In genomic region chr6:68059894-68060293, GRCh38 we compare ENCODE assay signal across 15 cellular contexts.
DNase-seq lines count a peak whose midpoint lies in the region; ATAC-seq, FAIRE-seq and TF ChIP-seq lines count a peak whose summit lies in the region.
"Had no signal": no experiment of that assay in that cellular context is flagged by ENCODE, and none has a peak within 500 bp of the region (broad histone marks: within the 10 kb centered on the region; RNA-seq: fewer than 3 reads in every experiment).

No MANE protein-coding gene starts in this region.

- no peaks in the 10 kb centered on the region for H3K36me3 ChIP-seq in mammary epithelial cell (ENCODE audit: insufficient read depth, low read length)
- H3K36me3 ChIP-seq in small intestine (ENCODE audit: control insufficient read depth in 2 of 2, insufficient read depth in 2 of 2, low read length in 2 of 2): no peaks in the 10 kb centered on the region

- no peaks in the 10 kb centered on the region for H3K4me1 Mint-ChIP-seq in MCF 10A (ENCODE audit: insufficient read depth, unreplicated experiment)
- H3K4me1 Mint-ChIP-seq: CD8-positive, alpha-beta memory T cell had no signal

- H3K4me2 ChIP-seq in mammary epithelial cell (ENCODE audit: insufficient read depth, low read depth, low read length): no peak overlapping the region

- H4K20me1 ChIP-seq in mammary epithelial cell (ENCODE audit: insufficient read depth, low read length): no peaks in the 10 kb centered on the region

- DNase-seq in MCF 10A (ENCODE audit: unreplicated experiment): no peak
- no peak for DNase-seq in mammary epithelial cell
- DNase-seq in astrocyte of the spinal cord (ENCODE audit: low read depth, low spot score): peak; percentile 5
- no peak for DNase-seq in skeletal muscle cell (ENCODE audit: low read depth)
- DNase-seq in NCI-H345 (lab: John Stamatoyannopoulos, UW): no peak
- DNase-seq in small intestine: no peak
- DNase-seq in A172 (ENCODE audit: low spot score): no peak
- DNase-seq: aorta; CD8-positive, alpha-beta memory T cell; foreskin melanocyte; NCI-H2081; occipital lobe; T1000 had no signal

- no peaks in the 10 kb centered on the region for H3K79me2 ChIP-seq in mammary epithelial cell (ENCODE audit: insufficient read depth, low read length)

- in situ Hi-C loops in mammary epithelial cell (cut with MboI; ENCODE audit: low sequenced_read_pairs in 2 of 2): no loop called here
- in situ Hi-C loops in astrocyte of the spinal cord (cut with HindIII; ENCODE audit: low sequenced_read_pairs): no loop called here

- H3K27ac ChIP-seq in mammary epithelial cell (ENCODE audit: insufficient read depth, low read depth, low read length) (no peak overlapping the region), small intestine (ENCODE audit: low read depth in 1 of 2, low read length in 1 of 2) (no peak overlapping the region)
- H3K27ac ChIP-seq: 22Rv1 had no signal

- BruUV-seq in MCF 10A (replicated peaks; lab: Mats Ljungman, UMichigan): no TSS peak
- no TSS peak for BruUV-seq in mammary epithelial cell (replicated peaks; lab: Mats Ljungman, UMichigan)

- POLR2A ChIA-PET in MCF 10A (lab: Yijun Ruan, JAX): no interaction called here

- no peaks in the 10 kb centered on the region for H3K36me3 Mint-ChIP-seq in MCF 10A (ENCODE audit: insufficient read depth, unreplicated experiment)
- H3K36me3 Mint-ChIP-seq: CD8-positive, alpha-beta memory T cell had no signal

- H3K4me1 ChIP-seq in mammary epithelial cell (ENCODE audit: insufficient read depth, low read length) (no peaks in the 10 kb centered on the region), small intestine (ENCODE audit: control insufficient read depth in 2 of 2, insufficient read depth in 1 of 2, low read depth in 1 of 2, low read length in 1 of 2) (no peaks in the 10 kb centered on the region)

- no peak overlapping the region for H3K27ac Mint-ChIP-seq in MCF 10A (ENCODE audit: low read depth, unreplicated experiment)
- H3K27ac Mint-ChIP-seq: CD8-positive, alpha-beta memory T cell had no signal

- H3K27me3 ChIP-seq in mammary epithelial cell (ENCODE audit: insufficient read depth, low read length) (no peaks in the 10 kb centered on the region), small intestine (ENCODE audit: control insufficient read depth in 2 of 2, insufficient read depth in 2 of 2, low read length in 2 of 2) (no peaks in the 10 kb centered on the region)

- no peak overlapping the region for H3K9ac ChIP-seq in mammary epithelial cell (ENCODE audit: insufficient read depth, low read length)

- dilution Hi-C loops in mammary epithelial cell (cut with HindIII; ENCODE audit: low sequenced_read_pairs): no loop called here

- 5% methylated on average over 4 of the region's 4 CpGs for WGBS in mammary epithelial cell (ENCODE audit: low coverage, missing lambda C conversion rate)
- 55 to 70% (median 55%) methylated on average over 4 of the region's 4 CpGs for WGBS in small intestine, 3 donors

- no peak overlapping the region for H2AFZ ChIP-seq in mammary epithelial cell (ENCODE audit: low read depth, low read length)

- FAIRE-seq in small intestine (lab: Jason Lieb, UNC): no peak

- TF ChIP-seq CTCF in MCF 10A (IDR thresholded peaks at IDR 0.05; ENCODE audit: unreplicated experiment): no peak
- no peak for TF ChIP-seq CTCF in mammary epithelial cell (conservative IDR thresholded peaks at IDR 0.05 in 1 of 2, IDR thresholded peaks at IDR 0.05 in 1 of 2; ENCODE audit: extremely low read depth in 1 of 2, insufficient read depth in 1 of 2, low read depth in 1 of 2, low read length in 2 of 2)
- TF ChIP-seq CTCF in astrocyte of the spinal cord (IDR thresholded peaks at IDR 0.05; ENCODE audit: low read depth, low read length): no peak

- intact Hi-C loops in MCF 10A (cut with micrococcal nuclease) (no loop called here), mammary epithelial cell (cut with micrococcal nuclease) (no loop called here)

- H3K4me3 Mint-ChIP-seq in MCF 10A (ENCODE audit: unreplicated experiment): peak overlapping the region; percentile 53

- peak; percentile 82 for ATAC-seq in HG03159 (IDR thresholded peaks at IDR 0.05; ENCODE audit: unreplicated experiment)

- H3K4me3 ChIP-seq in mammary epithelial cell (replicated peaks in 1 of 3; ENCODE audit: insufficient read depth in 1 of 3, low read depth in 2 of 3, low read length in 3 of 3) (no peak overlapping the region), astrocyte of the spinal cord (ENCODE audit: low read depth, low read length) (no peak overlapping the region), skeletal muscle cell (ENCODE audit: low read depth, low read length) (peak overlapping the region; percentile 11), small intestine (ENCODE audit: low read depth in 1 of 2, low read length in 2 of 2) (no peak overlapping the region)

- CTCF ChIA-PET in MCF 10A (lab: Yijun Ruan, JAX) (no interaction called here), mammary epithelial cell (lab: Charles Lee; ENCODE audit: low non-redundant PET) (no interaction called here)

- no peaks in the 10 kb centered on the region for H3K9me3 Mint-ChIP-seq in MCF 10A (ENCODE audit: unreplicated experiment)

- H3K27me3 Mint-ChIP-seq in MCF 10A (ENCODE audit: insufficient read depth, unreplicated experiment): no peaks in the 10 kb centered on the region
- H3K27me3 Mint-ChIP-seq: CD8-positive, alpha-beta memory T cell had no signal

- H3K9me3 ChIP-seq in mammary epithelial cell (replicated peaks; ENCODE audit: insufficient read depth, low read length): peaks cover 9% of the 10 kb centered on the region
- no peaks in the 10 kb centered on the region for H3K9me3 ChIP-seq in small intestine (ENCODE audit: control insufficient read depth, low read depth)
